ENCODE assay signal across 8 cellular contexts in the genomic region with DNA sequence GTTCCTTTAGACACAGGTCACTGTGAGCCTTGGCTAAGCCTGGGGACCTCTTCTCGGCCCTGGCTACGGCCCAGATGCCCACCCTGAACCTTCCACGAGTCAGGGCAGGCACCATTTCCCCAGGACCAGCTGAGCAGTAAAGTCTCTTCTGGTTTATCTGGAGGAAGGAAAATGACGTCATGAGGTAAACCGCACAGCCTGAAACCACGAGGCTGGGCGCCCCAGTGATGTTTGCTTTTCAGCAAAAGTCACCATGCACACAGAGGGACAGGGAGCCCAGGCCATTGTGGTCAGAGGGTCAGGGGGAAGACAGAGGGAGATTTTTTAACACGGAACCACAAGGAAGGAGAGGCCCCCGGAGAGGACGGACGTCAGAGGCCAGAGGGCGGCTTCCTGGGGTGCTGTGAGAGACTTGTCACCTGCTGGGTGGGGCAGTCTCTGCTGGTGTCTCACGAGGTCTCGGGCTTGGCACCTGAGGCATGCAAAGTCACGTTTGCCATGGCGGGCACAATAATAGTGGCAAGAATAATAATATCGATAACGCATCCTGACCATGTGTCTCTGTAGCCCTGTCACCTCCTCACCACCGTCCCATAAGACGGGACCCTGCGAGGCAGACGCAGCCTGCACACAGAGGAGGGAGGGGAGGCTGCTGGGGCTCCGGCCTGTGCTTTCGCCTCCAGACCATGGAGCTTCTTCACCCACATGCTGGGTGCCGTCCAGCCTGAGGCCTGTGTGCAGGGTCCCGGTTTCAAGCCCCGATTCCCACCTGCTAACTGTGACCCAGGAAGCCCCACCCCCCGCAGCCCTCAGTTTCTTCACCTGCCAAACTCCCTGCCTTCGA. TPM values are rescaled to one million over a fixed set of nuclear protein-coding genes. Genes with fewer than 3 reads are reported as not detected.
A peak's percentile ranks its signal among the peaks of the same experiment; 100 is the strongest.
DNase-seq lines count a peak whose midpoint lies in the region; ATAC-seq and TF ChIP-seq lines count a peak whose summit lies in the region.

No MANE protein-coding gene starts in this region.

- no peaks in the 10 kb centered on the region for H3K79me1 ChIP-seq in mesendoderm (ENCODE audit: low read length)

- H3K36me3 ChIP-seq in mesendoderm (ENCODE audit: control insufficient read depth, insufficient read depth, low read length) (no peaks in the 10 kb centered on the region), prostate gland (no peaks in the 10 kb centered on the region), esophagus muscularis mucosa (no peaks in the 10 kb centered on the region)

- H3K4me3 Mint-ChIP-seq in activated naive CD4-positive, alpha-beta T cell treated with anti-CD3 and anti-CD28 coated beads, Interleukin-2, amount 10 ng/mL, durations not matched to agents 7 days and 5 days, result peak overlapping the region; percentile 45
- H3K4me3 Mint-ChIP-seq in stimulated activated naive CD8-positive, alpha-beta T cell treated with anti-CD3 and anti-CD28 coated beads, Interleukin-15, Interleukin-2, amounts not matched to agents 100 ng/mL and 50 ng/mL, for 24 hours, result peak overlapping the region; percentile 84

- CTCF ChIA-PET in activated naive CD4-positive, alpha-beta T cell treated with anti-CD3 and anti-CD28 coated beads, Interleukin-2, amount 10 ng/mL, durations not matched to agents 7 days and 5 days (lab: Charles Lee), result interaction anchor here (1.1 kb wide), 1 partner anchor 17 kb away, joined by 3 read pairs; no protein-coding TSS in a partner anchor

- no peak overlapping the region for H3K4ac ChIP-seq in mesendoderm (ENCODE audit: low read depth, low read length)

- H3K27ac ChIP-seq in mesendoderm (ENCODE audit: low read depth, low read length) (no peak overlapping the region), prostate gland (no peak overlapping the region), esophagus muscularis mucosa (replicated peaks in 1 of 4) (no peak overlapping the region)

- peaks cover 71% of the 10 kb centered on the region for H3K27me3 Mint-ChIP-seq in activated naive CD4-positive, alpha-beta T cell treated with anti-CD3 and anti-CD28 coated beads, Interleukin-2, amount 10 ng/mL, durations not matched to agents 7 days and 5 days
- H3K27me3 Mint-ChIP-seq in stimulated activated naive CD8-positive, alpha-beta T cell treated with anti-CD3 and anti-CD28 coated beads, Interleukin-15, Interleukin-2, amounts not matched to agents 100 ng/mL and 50 ng/mL, for 24 hours, result peaks cover 8% of the 10 kb centered on the region

- peak; percentile 95 for DNase-seq in SKM-1 treated with dmso at 0.1 percent for 144 hours (lab: John Stamatoyannopoulos, UW; ENCODE audit: unreplicated experiment)
- DNase-seq in activated naive CD4-positive, alpha-beta T cell treated with anti-CD3 and anti-CD28 coated beads, Interleukin-2, amount 10 ng/mL, durations not matched to agents 7 days and 5 days, result peak; percentile 90
- DNase-seq in mesendoderm, result no peak
- DNase-seq in prostate gland (ENCODE audit: low spot score), result no peak
- no peak for DNase-seq in esophagus muscularis mucosa (ENCODE audit: extremely low spot score)

- no CpG with 5 or more reads among the region's 29 CpGs for WGBS in mesendoderm (ENCODE audit: extremely low coverage, insufficient coverage, low lambda C conversion rate)
- WGBS in prostate gland, result 81% methylated on average over 29 of the region's 29 CpGs
- WGBS in esophagus muscularis mucosa, result 84% methylated on average over 25 of the region's 29 CpGs

- H3K36me3 Mint-ChIP-seq in activated naive CD4-positive, alpha-beta T cell treated with anti-CD3 and anti-CD28 coated beads, Interleukin-2, amount 10 ng/mL, durations not matched to agents 7 days and 5 days, result peaks cover 4% of the 10 kb centered on the region
- H3K36me3 Mint-ChIP-seq in stimulated activated naive CD8-positive, alpha-beta T cell treated with anti-CD3 and anti-CD28 coated beads, Interleukin-15, Interleukin-2, amounts not matched to agents 100 ng/mL and 50 ng/mL, for 24 hours (ENCODE audit: low read depth), result peaks cover 5% of the 10 kb centered on the region

- no peaks in the 10 kb centered on the region for H3K79me2 ChIP-seq in mesendoderm (ENCODE audit: control insufficient read depth, insufficient read depth, low read length)

- no peak overlapping the region for H3K4me2 ChIP-seq in mesendoderm (ENCODE audit: low read length)

- ATAC-seq in GM18867 (IDR thresholded peaks at IDR 0.05; ENCODE audit: unreplicated experiment), result peak; percentile 73
- peak; percentile 87 for ATAC-seq in HG03066 (IDR thresholded peaks at IDR 0.05; ENCODE audit: low read depth, unreplicated experiment)

- peaks cover 83% of the 10 kb centered on the region for H3K4me1 Mint-ChIP-seq in activated naive CD4-positive, alpha-beta T cell treated with anti-CD3 and anti-CD28 coated beads, Interleukin-2, amount 10 ng/mL, durations not matched to agents 7 days and 5 days
- peaks cover 70% of the 10 kb centered on the region for H3K4me1 Mint-ChIP-seq in stimulated activated naive CD8-positive, alpha-beta T cell treated with anti-CD3 and anti-CD28 coated beads, Interleukin-15, Interleukin-2, amounts not matched to agents 100 ng/mL and 50 ng/mL, for 24 hours (ENCODE audit: low read depth)

- H2BK15ac ChIP-seq in mesendoderm (replicated peaks; ENCODE audit: low read depth), result no peak overlapping the region

- no peaks in the 10 kb centered on the region for H3K4me1 ChIP-seq in mesendoderm (ENCODE audit: control insufficient read depth, low read depth, low read length)
- H3K4me1 ChIP-seq in prostate gland (replicated peaks), result peaks cover 12% of the 10 kb centered on the region
- H3K4me1 ChIP-seq in esophagus muscularis mucosa, result peaks cover 20 to 22% (median 21%) of the 10 kb centered on the region in 4 donors

- no peaks in the 10 kb centered on the region for H3K27me3 ChIP-seq in mesendoderm (ENCODE audit: insufficient read depth, low read length, poor library complexity)
- H3K27me3 ChIP-seq in prostate gland (replicated peaks; ENCODE audit: insufficient read depth), result no peaks in the 10 kb centered on the region
- no peaks in the 10 kb centered on the region for H3K27me3 ChIP-seq in esophagus muscularis mucosa

- H3K9ac ChIP-seq in mesendoderm (ENCODE audit: low read length), result no peak overlapping the region

- no peak overlapping the region for H4K5ac ChIP-seq in mesendoderm (ENCODE audit: low read length)

- no peak for TF ChIP-seq POLR2A in prostate gland (IDR thresholded peaks at IDR 0.05)
- no peak for TF ChIP-seq POLR2A in esophagus muscularis mucosa (IDR thresholded peaks at IDR 0.05; ENCODE audit: low read depth)

- no peak for TF ChIP-seq CTCF in prostate gland (IDR thresholded peaks at IDR 0.05)
- TF ChIP-seq CTCF in esophagus muscularis mucosa (IDR thresholded peaks at IDR 0.05), result no peak

- H3K56ac ChIP-seq in mesendoderm (ENCODE audit: low read length), result no peak overlapping the region

- H3K27ac Mint-ChIP-seq in activated naive CD4-positive, alpha-beta T cell treated with anti-CD3 and anti-CD28 coated beads, Interleukin-2, amount 10 ng/mL, durations not matched to agents 7 days and 5 days, result peak overlapping the region; percentile 94
- H3K27ac Mint-ChIP-seq in stimulated activated naive CD8-positive, alpha-beta T cell treated with anti-CD3 and anti-CD28 coated beads, Interleukin-15, Interleukin-2, amounts not matched to agents 100 ng/mL and 50 ng/mL, for 24 hours, result peak overlapping the region; percentile 99

- H2AK5ac ChIP-seq in mesendoderm (ENCODE audit: low read length), result no peak overlapping the region

- H3K4me3 ChIP-seq in mesendoderm (ENCODE audit: low read length), result no peak overlapping the region
- H3K4me3 ChIP-seq in prostate gland, result no peak overlapping the region
- H3K4me3 ChIP-seq in esophagus muscularis mucosa, result no peak overlapping the region

- H2BK120ac ChIP-seq in mesendoderm (ENCODE audit: low read depth, low read length), result no peak overlapping the region

- intact Hi-C loops in prostate gland (cut with DNase I) (no loop called here), esophagus muscularis mucosa (cut with DNase I) (no loop called here)

- no peak overlapping the region for H2BK5ac ChIP-seq in mesendoderm (ENCODE audit: low read length)

- no peaks in the 10 kb centered on the region for H3K9me3 Mint-ChIP-seq in activated naive CD4-positive, alpha-beta T cell treated with anti-CD3 and anti-CD28 coated beads, Interleukin-2, amount 10 ng/mL, durations not matched to agents 7 days and 5 days
- H3K9me3 Mint-ChIP-seq in stimulated activated naive CD8-positive, alpha-beta T cell treated with anti-CD3 and anti-CD28 coated beads, Interleukin-15, Interleukin-2, amounts not matched to agents 100 ng/mL and 50 ng/mL, for 24 hours, result no peaks in the 10 kb centered on the region

- no peak for TF ChIP-seq EP300 in esophagus muscularis mucosa (IDR thresholded peaks at IDR 0.05)

- H3K9me3 ChIP-seq in prostate gland (no peaks in the 10 kb centered on the region), esophagus muscularis mucosa (no peaks in the 10 kb centered on the region)

- peak overlapping the region; percentile 35 for H3K23ac ChIP-seq in mesendoderm (ENCODE audit: low read length)

- H3K18ac ChIP-seq in mesendoderm (ENCODE audit: low read length), result no peak overlapping the region

- no peak overlapping the region for H4K8ac ChIP-seq in mesendoderm (ENCODE audit: low read depth, low read length)

RNA-seq across cellular contexts. Expression of gene FOSL2, which starts 33.2 kb away (rescaled TPM):
- 4.6 TPM for polyA plus RNA-seq in mesendoderm (2013, experiment 1 of 2)
- polyA plus RNA-seq in mesendoderm (2013, experiment 2 of 2), result 4.9 TPM
- 10 to 100 TPM; 57.4 to 94.2 TPM for total RNA-seq in prostate gland
- total RNA-seq in esophagus muscularis mucosa, result 100 to 1,000 TPM in 3 of 4 donors, 10 to 100 TPM in 1; 68.9 to 332 (median 176) TPM

Comparison
In these comparisons a context has a peak if more than half of its experiments do, and no peak if none do; other contexts are left out.
1. DNase-seq: peak in SKM-1 treated with dmso at 0.1 percent for 144 hours (single experiment) and activated naive CD4-positive, alpha-beta T cell treated with anti-CD3 and anti-CD28 coated beads, Interleukin-2, amount 10 ng/mL, durations not matched to agents 7 days and 5 days (single experiment); none in mesendoderm (single experiment), prostate gland (single experiment) and esophagus muscularis mucosa (single experiment).